29 cellular contexts compared by ENCODE assay signal in genomic region chr11:2964782-2965181, GRCh38. TPM values are rescaled to one million over a fixed set of nuclear protein-coding genes. Genes with fewer than 3 reads are reported as not detected.
"Had no signal": no experiment of that assay in that cellular context is flagged by ENCODE, and none has a peak within 500 bp of the region (broad histone marks: within the 10 kb centered on the region; RNA-seq: fewer than 3 reads in every experiment).

No MANE protein-coding gene starts in this region.

- H3K4me2 ChIP-seq: neural progenitor cell had no signal

- H3K4me3 Mint-ChIP-seq: dendritic cell treated with granulocyte-macrophage colony-stimulating factor and Interleukin-4, amounts not matched to agents 40 ng/mL and 50 ng/mL, for 4 days; immature natural killer cell; memory B cell; mesothelial cell of epicardium; naive B cell; nephron; neural progenitor cell; stimulated activated effector memory CD8-positive, alpha-beta T cell treated with anti-CD3 and anti-CD28 coated beads, Interleukin-12 subunit alpha, Interleukin-12 subunit beta, amount 100 ng/mL, for 72 hours had no signal

- H3K27me3 ChIP-seq: esophagus squamous epithelium, neural progenitor cell, sigmoid colon, testis, transverse colon, vagina had no signal

- DNase-seq: effector CD8-positive, alpha-beta T cell; esophagus squamous epithelium; hypothalamus; immature natural killer cell; islet precursor cell; kidney glomerular epithelial cell; mucosa of descending colon; naive B cell; nucleus accumbens; right cardiac atrium; sigmoid colon; stimulated activated CD4-positive, alpha-beta T cell treated with anti-CD3 and anti-CD28 coated beads, Interleukin-2, amount 100 ng/mL, for 24 hours; stimulated activated CD4-positive, alpha-beta T cell treated with anti-CD3 and anti-CD28 coated beads, Interleukin-4, amount 100 ng/mL, for 24 hours; stimulated activated naive CD8-positive, alpha-beta T cell treated with anti-CD3 and anti-CD28 coated beads, Interleukin-15, Interleukin-2, amounts not matched to agents 100 U/mL and 50 U/mL, for 24 hours; substantia nigra; testis; transverse colon had no signal

- H2AFZ ChIP-seq: neural progenitor cell had no signal

- H3K27me3 Mint-ChIP-seq: dendritic cell treated with granulocyte-macrophage colony-stimulating factor and Interleukin-4, amounts not matched to agents 40 ng/mL and 50 ng/mL, for 4 days; memory B cell; naive B cell had no signal

- H3K27ac Mint-ChIP-seq: dendritic cell treated with granulocyte-macrophage colony-stimulating factor and Interleukin-4, amounts not matched to agents 40 ng/mL and 50 ng/mL, for 4 days; immature natural killer cell; memory B cell; mesothelial cell of epicardium; nephron; neural progenitor cell; stimulated activated effector memory CD8-positive, alpha-beta T cell treated with anti-CD3 and anti-CD28 coated beads, Interleukin-12 subunit alpha, Interleukin-12 subunit beta, amount 100 ng/mL, for 72 hours had no signal

- H3K9me3 ChIP-seq: esophagus squamous epithelium, mucosa of descending colon, prostate gland, sigmoid colon, testis, transverse colon, vagina had no signal

- H3K4me3 ChIP-seq: esophagus squamous epithelium, lung, mucosa of descending colon, neural progenitor cell, prostate gland, sigmoid colon, testis, transverse colon, vagina had no signal

- H3K4me1 ChIP-seq: neural progenitor cell, prostate gland, sigmoid colon, transverse colon, vagina had no signal

- ATAC-seq: mucosa of descending colon; right cardiac atrium; stimulated activated effector memory CD8-positive, alpha-beta T cell treated with anti-CD3 and anti-CD28 coated beads, Interleukin-12 subunit alpha, Interleukin-12 subunit beta, amount 100 ng/mL, for 72 hours; stimulated activated naive CD8-positive, alpha-beta T cell treated with anti-CD3 and anti-CD28 coated beads, Interleukin-15, Interleukin-2, amounts not matched to agents 100 U/mL and 50 U/mL, for 24 hours had no signal

- H3K27ac ChIP-seq: esophagus squamous epithelium, neural progenitor cell, prostate gland, sigmoid colon, testis, transverse colon, vagina had no signal

- H3K4me1 Mint-ChIP-seq: mesothelial cell of epicardium, nephron had no signal

- H3K9ac ChIP-seq: neural progenitor cell had no signal

- H3K9me3 Mint-ChIP-seq: dendritic cell treated with granulocyte-macrophage colony-stimulating factor and Interleukin-4, amounts not matched to agents 40 ng/mL and 50 ng/mL, for 4 days; immature natural killer cell; memory B cell; mesothelial cell of epicardium; naive B cell; nephron; neural progenitor cell; stimulated activated effector memory CD8-positive, alpha-beta T cell treated with anti-CD3 and anti-CD28 coated beads, Interleukin-12 subunit alpha, Interleukin-12 subunit beta, amount 100 ng/mL, for 72 hours had no signal

RNA-seq across cellular contexts. Expression of gene PHLDA2, which starts 35.6 kb away (rescaled TPM):
- total RNA-seq: cerebellum, frontal cortex, skeletal muscle tissue had no signal
